ENCODE assay signal across 36 cellular contexts in genomic region chr18:73214970-73215369, GRCh38.
"Had no signal": no experiment of that assay in that cellular context is flagged by ENCODE, and none has a peak within 500 bp of the region (broad histone marks: within the 10 kb centered on the region; RNA-seq: fewer than 3 reads in every experiment).

No MANE protein-coding gene starts in this region.

- H3K27ac ChIP-seq: ascending aorta, cardiac muscle cell, KMS-11, SJSA1, VCaP had no signal

- H3K27me3 Mint-ChIP-seq: activated B cell treated with CpG ODN at 0.5 μM for 24 hours; activated CD4-positive, alpha-beta memory T cell treated with anti-CD3 and anti-CD28 coated beads, Interleukin-2, amount 10 ng/mL, durations not matched to agents 7 days and 5 days; activated naive CD4-positive, alpha-beta T cell treated with anti-CD3 and anti-CD28 coated beads, Interleukin-2, amount 50 U/mL, for 24 hours; activated naive CD8-positive, alpha-beta T cell treated with anti-CD3 and anti-CD28 coated beads, Interleukin-2, amount 10 ng/mL, durations not matched to agents 7 days and 5 days; activated T-helper 17 cell treated with anti-CD3 and anti-CD28 coated beads, Interleukin-2, amount 50 U/mL, for 72 hours; central memory CD8-positive, alpha-beta T cell had no signal

- H3K36me3 ChIP-seq: ascending aorta, cardiac muscle cell, SJSA1 had no signal

- H3K4me3 Mint-ChIP-seq: activated B cell treated with CpG ODN at 0.5 μM for 24 hours; activated CD4-positive, alpha-beta memory T cell treated with anti-CD3 and anti-CD28 coated beads, Interleukin-2, amount 10 ng/mL, durations not matched to agents 7 days and 5 days; activated naive CD4-positive, alpha-beta T cell treated with anti-CD3 and anti-CD28 coated beads, Interleukin-2, amount 50 U/mL, for 24 hours; activated naive CD8-positive, alpha-beta T cell treated with anti-CD3 and anti-CD28 coated beads, Interleukin-2, amount 10 ng/mL, durations not matched to agents 7 days and 5 days; activated T-cell treated with anti-CD3 and anti-CD28 coated beads, Interleukin-2, amount 50 U/mL, for 72 hours; activated T-helper 17 cell treated with anti-CD3 and anti-CD28 coated beads, Interleukin-2, amount 50 U/mL, for 72 hours; central memory CD8-positive, alpha-beta T cell had no signal

- H3K27ac Mint-ChIP-seq: activated B cell treated with CpG ODN at 0.5 μM for 24 hours; activated CD4-positive, alpha-beta memory T cell treated with anti-CD3 and anti-CD28 coated beads, Interleukin-2, amount 10 ng/mL, durations not matched to agents 7 days and 5 days; activated naive CD4-positive, alpha-beta T cell treated with anti-CD3 and anti-CD28 coated beads, Interleukin-2, amount 50 U/mL, for 24 hours; activated naive CD8-positive, alpha-beta T cell treated with anti-CD3 and anti-CD28 coated beads, Interleukin-2, amount 10 ng/mL, durations not matched to agents 7 days and 5 days; activated T-cell treated with anti-CD3 and anti-CD28 coated beads, Interleukin-2, amount 50 U/mL, for 72 hours; activated T-helper 17 cell treated with anti-CD3 and anti-CD28 coated beads, Interleukin-2, amount 50 U/mL, for 72 hours had no signal

- H3K4me1 Mint-ChIP-seq: activated B cell treated with CpG ODN at 0.5 μM for 24 hours; activated CD4-positive, alpha-beta memory T cell treated with anti-CD3 and anti-CD28 coated beads, Interleukin-2, amount 10 ng/mL, durations not matched to agents 7 days and 5 days; activated naive CD4-positive, alpha-beta T cell treated with anti-CD3 and anti-CD28 coated beads, Interleukin-2, amount 50 U/mL, for 24 hours; activated naive CD8-positive, alpha-beta T cell treated with anti-CD3 and anti-CD28 coated beads, Interleukin-2, amount 10 ng/mL, durations not matched to agents 7 days and 5 days; activated T-helper 17 cell treated with anti-CD3 and anti-CD28 coated beads, Interleukin-2, amount 50 U/mL, for 72 hours; central memory CD8-positive, alpha-beta T cell had no signal

- H3K9ac ChIP-seq: KMS-11 had no signal

- H3K4me2 ChIP-seq: KMS-11 had no signal

- H3K4me1 ChIP-seq: ascending aorta, SJSA1 had no signal

- H3K27me3 ChIP-seq: ascending aorta, cardiac muscle cell, SJSA1 had no signal

- H3K36me3 Mint-ChIP-seq: activated naive CD4-positive, alpha-beta T cell treated with anti-CD3 and anti-CD28 coated beads, Interleukin-2, amount 50 U/mL, for 24 hours; activated naive CD8-positive, alpha-beta T cell treated with anti-CD3 and anti-CD28 coated beads, Interleukin-2, amount 10 ng/mL, durations not matched to agents 7 days and 5 days had no signal

- ATAC-seq: activated T-cell treated with anti-CD3 and anti-CD28 coated beads, Interleukin-2, amount 50 U/mL, for 72 hours; activated T-helper 17 cell treated with anti-CD3 and anti-CD28 coated beads, Interleukin-2, amount 50 U/mL, for 72 hours; Panc1; SK-N-SH treated with all-trans-retinoic acid at 6 μM for 48 hours had no signal

- DNase-seq: activated B cell treated with CpG ODN at 0.5 μM for 24 hours; activated CD4-positive, alpha-beta memory T cell treated with anti-CD3 and anti-CD28 coated beads, Interleukin-2, amount 10 ng/mL, durations not matched to agents 7 days and 5 days; activated CD4-positive, alpha-beta T cell treated with anti-CD3 and anti-CD28 coated beads for 48 hours; activated CD4-positive, CD25-positive, alpha-beta regulatory T cell treated with anti-CD3 and anti-CD28 coated beads, Interleukin-2, amount 50 U/mL, for 72 hours; activated effector memory CD4-positive, alpha-beta T cell treated with anti-CD3 and anti-CD28 coated beads, Interleukin-2, amount 50 U/mL, for 16 hours; activated naive CD4-positive, alpha-beta T cell; activated naive CD8-positive, alpha-beta T cell treated with anti-CD3 and anti-CD28 coated beads, Interleukin-2, amount 10 ng/mL, durations not matched to agents 7 days and 5 days; activated T-cell treated with anti-CD3 and anti-CD28 coated beads, Interleukin-2, amount 50 U/mL, for 1 hour; activated T-cell treated with anti-CD3 and anti-CD28 coated beads, Interleukin-2, amount 50 U/mL, for 72 hours; amygdala; MM.1S; MV-4-11; NCI-H1092 treated with DMSO at 0.1 percent for 48 hours; NCI-H1417; NCI-H1694; NCI-H1930; NCI-H2081 treated with DMSO at 0.1 percent for 48 hours; NCI-H510A; NCI-H526; NCI-H774; RPMI8226; SHP77 treated with DMSO at 0.1 percent for 48 hours; SW 1271; T-helper 1 cell; T-helper 2 cell; T-helper 9 cell had no signal

- H3K4me3 ChIP-seq: ascending aorta, cardiac muscle cell, SJSA1 had no signal
